11 cellular contexts compared by ENCODE assay signal in genomic region chr4:17762705-17763104, GRCh38. TPM values are rescaled to one million over a fixed set of nuclear protein-coding genes. Genes with fewer than 3 reads are reported as not detected.
DNase-seq lines count a peak whose midpoint lies in the region; ATAC-seq and TF ChIP-seq lines count a peak whose summit lies in the region.
"Had no signal": no experiment of that assay in that cellular context is flagged by ENCODE, and none has a peak within 500 bp of the region (broad histone marks: within the 10 kb centered on the region; RNA-seq: fewer than 3 reads in every experiment).

No MANE protein-coding gene starts in this region.

- peak overlapping the region; percentile 51 for H3K27ac ChIP-seq in psoas muscle
- H3K27ac ChIP-seq: BLaER1 treated with 17β-estradiol and CSF1 and Interleukin-3, amounts not matched to agents 10 nM and 100 nM; PC-9 had no signal

- TF ChIP-seq CTCF in cardiac fibroblast (IDR thresholded peaks at IDR 0.05; ENCODE audit: low read depth, low read length), result peak; percentile 39
- peak; percentile 26 for TF ChIP-seq CTCF in psoas muscle (IDR thresholded peaks at IDR 0.05)
- no peak for TF ChIP-seq CTCF in GM20000 (IDR thresholded peaks at IDR 0.05; ENCODE audit: extremely low read depth, missing control alignments)

- H3K4me1 Mint-ChIP-seq in activated T-cell treated with anti-CD3 and anti-CD28 coated beads, Interleukin-2, amount 50 U/mL, for 4 hours (ENCODE audit: low read depth), result peaks cover 4% of the 10 kb centered on the region

- WGBS in psoas muscle, 3 donors, result 38 to 76% (median 40%) methylated on average over 1 of the region's 1 CpG

- no peaks in the 10 kb centered on the region for H3K36me3 Mint-ChIP-seq in activated T-cell treated with anti-CD3 and anti-CD28 coated beads, Interleukin-2, amount 50 U/mL, for 4 hours (ENCODE audit: insufficient read depth)

- no peak overlapping the region for H3K4me3 ChIP-seq in cardiac fibroblast (replicated peaks in 1 of 2; ENCODE audit: low read depth in 2 of 2, low read length in 2 of 2)
- H3K4me3 ChIP-seq in psoas muscle, result no peak overlapping the region
- H3K4me3 ChIP-seq: BLaER1 treated with 17β-estradiol and CSF1 and Interleukin-3, amounts not matched to agents 10 nM and 100 nM; PC-9 had no signal

- peaks cover 0 to 2% (median 0%) of the 10 kb centered on the region in 3 donors for H3K27me3 ChIP-seq in psoas muscle (ENCODE audit: insufficient read depth in 3 of 3, low read length in 2 of 3)
- H3K27me3 ChIP-seq: BLaER1 treated with 17β-estradiol and CSF1 and Interleukin-3, amounts not matched to agents 10 nM and 100 nM had no signal

- no peak overlapping the region for H3K4me3 Mint-ChIP-seq in activated T-cell treated with anti-CD3 and anti-CD28 coated beads, Interleukin-2, amount 50 U/mL, for 4 hours

- peaks cover 4% of the 10 kb centered on the region for H3K9me3 ChIP-seq in psoas muscle

- intact Hi-C loops in psoas muscle (cut with DNase I), result no loop called here

- peaks cover 2% of the 10 kb centered on the region for H3K27me3 Mint-ChIP-seq in activated T-cell treated with anti-CD3 and anti-CD28 coated beads, Interleukin-2, amount 50 U/mL, for 4 hours (ENCODE audit: low read depth)

- H3K36me3 ChIP-seq in psoas muscle (ENCODE audit: insufficient read depth in 1 of 2, low read depth in 1 of 2), result no peaks in the 10 kb centered on the region

- DNase-seq in NCI-H524 (lab: John Stamatoyannopoulos, UW) (peak; percentile 10 to 67), NCI-H524 treated with DMSO at 0.1 percent for 48 hours (lab: John Stamatoyannopoulos, UW) (no peak), MV-4-11 (lab: John Stamatoyannopoulos, UW) (peak; percentile 6), cardiac fibroblast (ENCODE audit: low read depth in 2 of 2) (peak; percentile 61 to 64), psoas muscle (no peak), GM20000 (ENCODE audit: low spot score) (no peak)
- DNase-seq in activated T-cell treated with anti-CD3 and anti-CD28 coated beads, Interleukin-2, amount 50 U/mL, for 4 hours, result no peak
- DNase-seq: activated CD4-positive, alpha-beta T cell treated with anti-CD3 and anti-CD28 coated beads, Interleukin-2, amount 50 U/mL, for 48 hours; PC-9 had no signal

- H3K9me3 Mint-ChIP-seq in activated T-cell treated with anti-CD3 and anti-CD28 coated beads, Interleukin-2, amount 50 U/mL, for 4 hours, result no peaks in the 10 kb centered on the region

- peaks cover 9% of the 10 kb centered on the region for H3K4me1 ChIP-seq in psoas muscle

- ATAC-seq in psoas muscle (peak; percentile 67 to 86 (median 76)), GM21723 (IDR thresholded peaks at IDR 0.05; ENCODE audit: unreplicated experiment) (no peak)
- ATAC-seq in activated T-cell treated with anti-CD3 and anti-CD28 coated beads, Interleukin-2, amount 50 U/mL, for 4 hours, result no peak

RNA-seq across cellular contexts. Expression of gene FAM184B, which starts 18.7 kb away (rescaled TPM):
- 1 to 10 TPM in 2 of 4 donors, under 1 TPM in 2; 0.28 to 2.6 (median 0.75) TPM for total RNA-seq in psoas muscle
- under 1 TPM; 0.03 to 0.51 (median 0.13) TPM for polyA plus RNA-seq in psoas muscle
- under 1 TPM in 2 of 3 donors, not detected in 1; 0.03 TPM for total RNA-seq in activated T-cell treated with anti-CD3 and anti-CD28 coated beads, Interleukin-2, amount 50 U/mL, for 4 hours
- total RNA-seq: PC-9 had no signal

RNA-seq across cellular contexts. Expression of gene DCAF16, which starts 47.9 kb away (rescaled TPM):
- total RNA-seq in psoas muscle, result 10 to 100 TPM; 10.4 to 14.8 (median 13.0) TPM
- 1 to 10 TPM; 3.7 to 6.1 (median 4.5) TPM for polyA plus RNA-seq in psoas muscle
- total RNA-seq in activated T-cell treated with anti-CD3 and anti-CD28 coated beads, Interleukin-2, amount 50 U/mL, for 4 hours, result 10 to 100 TPM; 34.1 to 44.4 (median 40.3) TPM

RNA-seq across cellular contexts. Expression of gene NCAPG, which starts 48.1 kb away (rescaled TPM):
- under 1 TPM; 0.30 to 0.44 (median 0.41) TPM for total RNA-seq in psoas muscle
- under 1 TPM; 0.13 to 0.30 (median 0.14) TPM for polyA plus RNA-seq in psoas muscle
- 1 to 10 TPM; 6.0 to 8.4 (median 8.0) TPM for total RNA-seq in activated T-cell treated with anti-CD3 and anti-CD28 coated beads, Interleukin-2, amount 50 U/mL, for 4 hours

Comparison
In these comparisons a context has a peak if more than half of its experiments do, and no peak if none do; other contexts are left out.
1. DNase-seq: peak in NCI-H524 (2 of 2), MV-4-11 (single experiment) and cardiac fibroblast (2 of 2); none in NCI-H524 treated with DMSO at 0.1 percent for 48 hours (single experiment), psoas muscle (0 of 2), activated T-cell treated with anti-CD3 and anti-CD28 coated beads, Interleukin-2, amount 50 U/mL, for 4 hours (single experiment) and GM20000 (single experiment).
2. ATAC-seq: peak in psoas muscle (4 of 4); none in GM21723 (single experiment) and activated T-cell treated with anti-CD3 and anti-CD28 coated beads, Interleukin-2, amount 50 U/mL, for 4 hours (0 of 2).
3. RNA of gene NCAPG, which starts 48.1 kb away (total RNA-seq): 6.0 to 8.4 TPM in activated T-cell treated with anti-CD3 and anti-CD28 coated beads, Interleukin-2, amount 50 U/mL, for 4 hours; 0.30 to 0.44 TPM in psoas muscle; every median in the first group is over 4 times any median in the second.